ENCODE assay signal across 1 cellular context in genomic region chrX:6812087-6812486, GRCh38.
TF ChIP-seq lines count a peak whose summit lies in the region.

No MANE protein-coding gene starts in this region.

TF ChIP-seq in neural cell, 6 proteins besides CTCF, POLR2A, EP300 and RAD21 (continued from another document):
- TF ChIP-seq REST (IDR thresholded peaks at IDR 0.05; ENCODE audit: borderline replicate concordance) (peak; percentile 40), MXI1 (conservative IDR thresholded peaks at IDR 0.05; ENCODE audit: poor library complexity, severe bottlenecking) (no peak)
